Comparison of ENCODE assay signal across 21 cellular contexts in genomic region chr5:131104169-131104775, GRCh38.
A peak's percentile ranks its signal among the peaks of the same experiment; 100 is the strongest.
DNase-seq lines count a peak whose midpoint lies in the region; ATAC-seq and TF ChIP-seq lines count a peak whose summit lies in the region.
"Had no signal": no experiment of that assay in that cellular context is flagged by ENCODE, and none has a peak within 500 bp of the region (broad histone marks: within the 10 kb centered on the region; RNA-seq: fewer than 3 reads in every experiment).

No MANE protein-coding gene starts in this region.

- peak overlapping the region in 4 of 11 experiments; percentile 34 to 62 (median 48); a peak in 5 of 22 replicates for H3K9ac ChIP-seq in BLaER1 treated with 17β-estradiol and CSF1 and Interleukin-3, amounts not matched to agents 10 nM and 100 nM

- ATAC-seq in RWPE2 (ENCODE audit: low read depth) (0 out of 3 replicates have a peak, but pooled peaks have one; percentile 23), HG03571 (IDR thresholded peaks at IDR 0.05; ENCODE audit: unreplicated experiment) (no peak), GM18520 (IDR thresholded peaks at IDR 0.05; ENCODE audit: unreplicated experiment) (no peak), GM21619 (IDR thresholded peaks at IDR 0.05; ENCODE audit: unreplicated experiment) (no peak)
- ATAC-seq: heart right ventricle had no signal

- no peaks in the 10 kb centered on the region for H4K20me1 ChIP-seq in BLaER1 treated with 17β-estradiol and CSF1 and Interleukin-3, amounts not matched to agents 10 nM and 100 nM

- H3K4me1 ChIP-seq in BLaER1 treated with 17β-estradiol and CSF1 and Interleukin-3, amounts not matched to agents 10 nM and 100 nM = peaks cover 0 to 78% (median 46%) of the 10 kb centered on the region in 10 experiments; a peak in 16 of 20 replicates
- no peaks in the 10 kb centered on the region for H3K4me1 ChIP-seq in RWPE2 (ENCODE audit: insufficient read depth, poor library complexity, severe bottlenecking)
- H3K4me1 ChIP-seq: sigmoid colon, tibial artery had no signal

- H3K9me3 ChIP-seq in BLaER1 treated with 17β-estradiol and CSF1 and Interleukin-3, amounts not matched to agents 10 nM and 100 nM (replicated peaks in 1 of 11) = peaks cover 0 to 17% (median 0%) of the 10 kb centered on the region in 11 experiments; a peak in 3 of 22 replicates
- no peaks in the 10 kb centered on the region for H3K9me3 ChIP-seq in RWPE2 (ENCODE audit: severe bottlenecking)
- H3K9me3 ChIP-seq: heart right ventricle, MG63, ovary, sigmoid colon, tibial artery had no signal

- H3K27me3 ChIP-seq in BLaER1 treated with 17β-estradiol and CSF1 and Interleukin-3, amounts not matched to agents 10 nM and 100 nM = no peaks in the 10 kb centered on the region
- H3K27me3 ChIP-seq in RWPE2 (ENCODE audit: insufficient read depth, poor library complexity, severe bottlenecking) = peaks cover 4% of the 10 kb centered on the region
- H3K27me3 ChIP-seq: ovary, sigmoid colon, tibial artery had no signal

- no peaks in the 10 kb centered on the region for H3K36me3 ChIP-seq in BLaER1 treated with 17β-estradiol and CSF1 and Interleukin-3, amounts not matched to agents 10 nM and 100 nM
- no peaks in the 10 kb centered on the region for H3K36me3 ChIP-seq in RWPE2 (ENCODE audit: low read depth)
- H3K36me3 ChIP-seq: heart right ventricle, MG63, ovary, sigmoid colon, tibial artery had no signal

- H3K4me3 ChIP-seq in BLaER1 treated with 17β-estradiol and CSF1 and Interleukin-3, amounts not matched to agents 10 nM and 100 nM = no peak overlapping the region; a peak in 1 of 20 replicates
- H3K4me3 ChIP-seq in RWPE2 (ENCODE audit: severe bottlenecking) = no peak overlapping the region
- no peak overlapping the region for H3K4me3 ChIP-seq in choroid plexus epithelial cell (ENCODE audit: low read depth, low read length)
- H3K4me3 ChIP-seq: heart right ventricle, lung, MG63, ovary, sigmoid colon, tibial artery had no signal

- DNase-seq in Kasumi-1 (lab: John Stamatoyannopoulos, UW) (peak; percentile 68 to 74), RWPE2 (ENCODE audit: low spot score) (no peak), choroid plexus epithelial cell (ENCODE audit: low read depth) (peak; percentile 6), NCI-H748 treated with DMSO at 0.1 percent for 48 hours (lab: John Stamatoyannopoulos, UW) (no peak)
- DNase-seq: activated CD4-positive, CD25-positive, alpha-beta regulatory T cell; anterior cingulate cortex; DMS79; heart right ventricle; MG63; NCI-H1930; NCI-H226; ovary; SHP77 treated with DMSO at 0.1 percent for 48 hours; sigmoid colon; stimulated activated naive CD4-positive, alpha-beta T cell; tibial artery had no signal

- peak overlapping the region in 10 of 11 experiments; percentile 15 to 80 (median 66); a peak in 18 of 22 replicates for H3K4me2 ChIP-seq in BLaER1 treated with 17β-estradiol and CSF1 and Interleukin-3, amounts not matched to agents 10 nM and 100 nM

- TF ChIP-seq CTCF in RWPE2 (IDR thresholded peaks at IDR 0.05; ENCODE audit: poor library complexity, severe bottlenecking) (no peak), choroid plexus epithelial cell (conservative IDR thresholded peaks at IDR 0.05; ENCODE audit: low read depth, low read length) (no peak)

- peak overlapping the region in 10 of 11 experiments; percentile 25 to 86 (median 62); a peak in 18 of 22 replicates for H3K27ac ChIP-seq in BLaER1 treated with 17β-estradiol and CSF1 and Interleukin-3, amounts not matched to agents 10 nM and 100 nM
- no peak overlapping the region for H3K27ac ChIP-seq in RWPE2 (ENCODE audit: poor library complexity, severe bottlenecking)
- H3K27ac ChIP-seq: heart right ventricle, ovary, sigmoid colon, tibial artery had no signal

Comparison
In these comparisons a context has a peak if more than half of its experiments do, and no peak if none do; other contexts are left out.
1. DNase-seq: peak in Kasumi-1 (2 of 2) and choroid plexus epithelial cell (single experiment); none in RWPE2 (single experiment) and NCI-H748 treated with DMSO at 0.1 percent for 48 hours (single experiment).